28 cellular contexts compared by ENCODE assay signal in the genomic region with DNA sequence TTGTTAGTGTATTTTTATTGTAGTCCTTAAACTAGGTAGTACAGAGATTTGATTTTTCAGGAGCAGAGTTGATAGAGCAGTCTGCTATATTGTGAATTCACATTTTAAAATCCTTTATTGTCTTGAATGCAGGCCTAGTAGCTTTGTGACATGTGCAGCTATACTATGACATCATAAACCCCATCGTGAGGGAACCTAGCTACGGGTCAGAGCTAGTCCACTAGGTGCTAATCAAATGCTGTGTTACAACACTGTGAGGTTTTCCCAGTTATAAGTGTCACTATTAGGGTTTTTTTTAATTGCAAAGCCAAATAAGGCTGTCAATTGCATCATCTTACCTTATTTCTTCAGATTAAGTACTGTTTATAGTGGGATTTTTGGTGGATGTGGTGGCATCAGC. TPM values are rescaled to one million over a fixed set of nuclear protein-coding genes. Genes with fewer than 3 reads are reported as not detected.
A peak's percentile ranks its signal among the peaks of the same experiment; 100 is the strongest.
DNase-seq lines count a peak whose midpoint lies in the region; ATAC-seq, FAIRE-seq and TF ChIP-seq lines count a peak whose summit lies in the region.
"Had no signal": no experiment of that assay in that cellular context is flagged by ENCODE, and none has a peak within 500 bp of the region (broad histone marks: within the 10 kb centered on the region; RNA-seq: fewer than 3 reads in every experiment).

No MANE protein-coding gene starts in this region.

- in situ Hi-C loops in K562 (cut with MboI) = no loop called here

- WGBS in K562 (ENCODE audit: insufficient coverage, low coverage, missing lambda C conversion rate) = 62% methylated on average over 2 of the region's 2 CpGs
- WGBS in neuronal stem cell (ENCODE audit: extremely low coverage in 2 of 2, insufficient read length in 2 of 2, insufficient replicate concordance in 1 of 2), 2 donors = no CpG with 5 or more reads among the region's 2 CpGs

- H3K27ac Mint-ChIP-seq in immature natural killer cell = peak overlapping the region in 5 of 6 donors; percentile 21 to 50 (median 31)
- H3K27ac Mint-ChIP-seq: CD14-positive monocyte had no signal

- H3K27me3 ChIP-seq in K562 (ENCODE audit: control insufficient read depth in 2 of 2, insufficient read depth in 2 of 2, low read length in 2 of 2) (no peaks in the 10 kb centered on the region), dorsolateral prefrontal cortex (no peaks in the 10 kb centered on the region), neuronal stem cell (ENCODE audit: control insufficient read depth in 3 of 3, insufficient read depth in 3 of 3, low read depth in 1 of 3, low read length in 3 of 3) (no peaks in the 10 kb centered on the region)
- H3K27me3 ChIP-seq: BE2C, BLaER1 had no signal

- no peak overlapping the region for H2BK5ac ChIP-seq in neuronal stem cell (ENCODE audit: low read length)

- no peak for TF ChIP-seq EP300 in K562 (IDR thresholded peaks at IDR 0.05; ENCODE audit: low read length)

- no peaks in the 10 kb centered on the region for H3K4me1 ChIP-seq in HEK293 (ENCODE audit: control insufficient read depth, insufficient read depth, low read length)
- no peaks in the 10 kb centered on the region for H3K4me1 ChIP-seq in K562 (replicated peaks in 1 of 2; ENCODE audit: control insufficient read depth in 2 of 2, insufficient read depth in 2 of 2, low read length in 2 of 2)
- H3K4me1 ChIP-seq in neuronal stem cell (ENCODE audit: control insufficient read depth in 2 of 2, insufficient read depth in 1 of 2, low read depth in 1 of 2, low read length in 2 of 2) = no peaks in the 10 kb centered on the region
- H3K4me1 ChIP-seq: BE2C had no signal

- H2AFZ ChIP-seq in K562 (ENCODE audit: low read depth, low read length) = no peak overlapping the region
- H2AFZ ChIP-seq in neuronal stem cell (ENCODE audit: low read length) = no peak overlapping the region

- H3K9me3 Mint-ChIP-seq in immature natural killer cell = no peaks in the 10 kb centered on the region

- CTCF ChIA-PET in HEK293 (lab: Yijun Ruan, JAX) (interaction anchor here (0.7 kb wide), 1 partner anchor 1721 kb away, joined by 3 read pairs; no protein-coding TSS in a partner anchor), K562 (lab: Yijun Ruan, JAX; ENCODE audit: low intra/inter-chr PET ratio) (no interaction called here)

- H3K27ac ChIP-seq in HEK293 (ENCODE audit: extremely low read depth, low read depth, low read length) = no peak overlapping the region
- no peak overlapping the region for H3K27ac ChIP-seq in K562 (ENCODE audit: extremely low read depth, low read depth, low read length)
- no peak overlapping the region for H3K27ac ChIP-seq in dorsolateral prefrontal cortex
- H3K27ac ChIP-seq in neuronal stem cell (replicated peaks; ENCODE audit: low read length) = no peak overlapping the region
- H3K27ac ChIP-seq: BLaER1 had no signal

- DNase-seq in GM12891 (ENCODE audit: insufficient read length, low spot score) = no peak
- no peak for DNase-seq in K562 (ENCODE audit: extremely low read depth in 1 of 4, low spot score in 3 of 4)
- DNase-seq in immature natural killer cell = no peak
- DNase-seq in dorsolateral prefrontal cortex = no peak
- no peak for DNase-seq in ecto neural progenitor cell (ENCODE audit: low spot score)
- DNase-seq in neuronal stem cell (ENCODE audit: low spot score) = no peak
- DNase-seq: 8988T; ACHN; BE2C; C1 segment of cervical spinal cord; CD4-positive, alpha-beta memory T cell; CD4-positive, CD25-positive, alpha-beta regulatory T cell; CD8-positive, alpha-beta memory T cell; COR-L47; DMS 273 treated with DMSO at 0.1 percent for 48 hours; DMS153; DMS53; DMS79; DND-41; EL; GDM1 had no signal

- TF ChIP-seq POLR2A in GM12891 (IDR thresholded peaks at IDR 0.05; ENCODE audit: low read depth, low read length) (no peak), K562 (conservative IDR thresholded peaks at IDR 0.05) (no peak)

- H3K18ac ChIP-seq in neuronal stem cell (ENCODE audit: low read length) = no peak overlapping the region

- H3K4me3 ChIP-seq in HEK293 (ENCODE audit: low read depth, low read length) (no peak overlapping the region), K562 (no peak overlapping the region), dorsolateral prefrontal cortex (no peak overlapping the region), neuronal stem cell (ENCODE audit: low read length in 2 of 2) (no peak overlapping the region)
- H3K4me3 ChIP-seq: BLaER1, GM12878 had no signal

- TF ChIP-seq CTCF in HEK293 (tag by site-specific recombination; IDR thresholded peaks at IDR 0.05) = no peak
- TF ChIP-seq CTCF in K562 (IDR thresholded peaks at IDR 0.05 in 2 of 3, conservative IDR thresholded peaks at IDR 0.05 in 1 of 3; ENCODE audit: insufficient read depth in 2 of 3, low read depth in 1 of 3, low read length in 3 of 3) = no peak
- no peak for TF ChIP-seq CTCF in dorsolateral prefrontal cortex (IDR thresholded peaks at IDR 0.05 in 54 of 56, conservative IDR thresholded peaks at IDR 0.05 in 2 of 56; ENCODE audit: low read depth in 1 of 56, partially characterized antibody in 56 of 56)

- no peaks in the 10 kb centered on the region for H3K79me2 ChIP-seq in K562 (ENCODE audit: control insufficient read depth, insufficient read depth, low read length)

- no peak overlapping the region for H2BK12ac ChIP-seq in neuronal stem cell (ENCODE audit: low read length)

- H3K9me3 ChIP-seq in HEK293 (ENCODE audit: control insufficient read depth, insufficient read depth, low read depth, low read length) (no peaks in the 10 kb centered on the region), K562 (replicated peaks; ENCODE audit: control insufficient read depth, insufficient read depth, low read depth, low read length) (no peaks in the 10 kb centered on the region), neuronal stem cell (replicated peaks in 1 of 2; ENCODE audit: control insufficient read depth in 2 of 2, insufficient read depth in 1 of 2, low read depth in 1 of 2, low read length in 2 of 2) (no peaks in the 10 kb centered on the region)
- H3K9me3 ChIP-seq: BE2C had no signal

- H3K4me3 Mint-ChIP-seq in immature natural killer cell = no peak overlapping the region
- H3K4me3 Mint-ChIP-seq: CD14-positive monocyte; CD4-positive, alpha-beta memory T cell; CD4-positive, CD25-positive, alpha-beta regulatory T cell; CD8-positive, alpha-beta memory T cell had no signal

- H3K36me3 Mint-ChIP-seq in immature natural killer cell = peaks cover 0 to 4% (median 0%) of the 10 kb centered on the region in 3 donors
- H3K36me3 Mint-ChIP-seq: CD14-positive monocyte had no signal

- H4K8ac ChIP-seq in neuronal stem cell (ENCODE audit: low read depth, low read length) = no peak overlapping the region

- H3K79me1 ChIP-seq in neuronal stem cell (ENCODE audit: low read depth, low read length) = no peaks in the 10 kb centered on the region

- H2AK5ac ChIP-seq in neuronal stem cell (ENCODE audit: low read depth, low read length) = no peak overlapping the region

- H2BK120ac ChIP-seq in neuronal stem cell (ENCODE audit: low read depth, low read length) = no peak overlapping the region

- FAIRE-seq in GM12891 (lab: Jason Lieb, UNC) = peak; percentile 63
- FAIRE-seq in K562 (lab: Jason Lieb, UNC) = no peak
- FAIRE-seq: A204.1, GM12878, GM19239 had no signal

- H3K27me3 Mint-ChIP-seq in immature natural killer cell (ENCODE audit: low read depth in 3 of 3) = peaks cover 0 to 1% (median 0%) of the 10 kb centered on the region in 3 donors
- H3K27me3 Mint-ChIP-seq: CD4-positive, alpha-beta memory T cell; CD4-positive, CD25-positive, alpha-beta regulatory T cell; CD8-positive, alpha-beta memory T cell had no signal

- H2BK15ac ChIP-seq in neuronal stem cell (ENCODE audit: low read length) = no peak overlapping the region

- H3K9me1 ChIP-seq in K562 (ENCODE audit: control insufficient read depth, insufficient read depth, low read length) = no peaks in the 10 kb centered on the region

- no peak overlapping the region for H3K14ac ChIP-seq in neuronal stem cell (ENCODE audit: low read length)

- H3K23ac ChIP-seq in neuronal stem cell (ENCODE audit: low read depth, low read length, poor library complexity) = no peak overlapping the region

- no TSS peak for BruUV-seq in K562 (replicated peaks; lab: Mats Ljungman, UMichigan)

- POLR2A ChIA-PET in HEK293 (lab: Yijun Ruan, JAX) = no interaction called here
- POLR2A ChIA-PET in K562 (lab: Yijun Ruan, JAX) = no interaction called here

- H3K9ac ChIP-seq in K562 (ENCODE audit: insufficient read depth in 1 of 2, low read depth in 2 of 2, low read length in 2 of 2) (no peak overlapping the region), neuronal stem cell (ENCODE audit: low read depth, low read length, poor library complexity) (no peak overlapping the region)
- H3K9ac ChIP-seq: BLaER1 had no signal

- H3K4me2 ChIP-seq in K562 (ENCODE audit: insufficient read depth, low read length) (no peak overlapping the region), neuronal stem cell (ENCODE audit: insufficient read depth, low read length, poor library complexity, severe bottlenecking) (no peak overlapping the region)
- H3K4me2 ChIP-seq: BLaER1 had no signal

- no peaks in the 10 kb centered on the region; a peak in 1 of 3 replicates for H3K36me3 ChIP-seq in HEK293 (ENCODE audit: control insufficient read depth in 2 of 2, insufficient read depth in 1 of 2, low read length in 2 of 2)
- H3K36me3 ChIP-seq in K562 (ENCODE audit: control insufficient read depth, insufficient read depth, low read length) = no peaks in the 10 kb centered on the region
- no peaks in the 10 kb centered on the region for H3K36me3 ChIP-seq in neuronal stem cell (replicated peaks in 1 of 2; ENCODE audit: control insufficient read depth in 2 of 2, insufficient read depth in 2 of 2, low read length in 2 of 2)
- H3K36me3 ChIP-seq: BE2C, BLaER1 had no signal

- no peak for TF ChIP-seq RAD21 in K562 (CRISPR knock-in tag; conservative IDR thresholded peaks at IDR 0.05 in 1 of 2, IDR thresholded peaks at IDR 0.05 in 1 of 2)

- intact Hi-C loops in K562 (cut with micrococcal nuclease) = no loop called here
- intact Hi-C loops in dorsolateral prefrontal cortex (cut with DNase I) = no loop called here

- peaks cover 0 to 2% of the 10 kb centered on the region in 2 donors for H3K4me1 Mint-ChIP-seq in immature natural killer cell
- H3K4me1 Mint-ChIP-seq: CD4-positive, alpha-beta memory T cell; CD8-positive, alpha-beta memory T cell had no signal

- no peak overlapping the region for H3K4ac ChIP-seq in neuronal stem cell (ENCODE audit: low read length)

- H4K20me1 ChIP-seq in K562 (replicated peaks; ENCODE audit: control insufficient read depth, insufficient read depth, low read length) = no peaks in the 10 kb centered on the region
- H4K20me1 ChIP-seq: BLaER1 had no signal

- ATAC-seq in K562 = no peak
- ATAC-seq in HG03432 (IDR thresholded peaks at IDR 0.05; ENCODE audit: unreplicated experiment) = no peak
- ATAC-seq: GM12878 had no signal

- H4K91ac ChIP-seq in neuronal stem cell (ENCODE audit: low read depth, low read length, poor library complexity) = no peak overlapping the region

RNA-seq across cellular contexts. Expression of a gene that starts 40.7 kb away (rescaled TPM):
- 57.6 TPM for polyA plus RNA-seq in GM12891 (2012; ENCODE audit: low read depth, missing spikeins)
- total RNA-seq in K562 (2011; cell fraction: chromatin; rRNA removed; ENCODE audit: low replicate concordance) = 17.8 and 46.7 TPM in 2 replicates
- total RNA-seq in K562 (2011; cell fraction: nucleolus; rRNA removed) = 15.3 and 16.1 TPM in 2 replicates
- 22.4 and 38.3 TPM in 2 replicates for total RNA-seq in K562 (2011; cell fraction: nucleoplasm; rRNA removed)
- total RNA-seq in K562 (2014; rRNA removed) (46.6 and 50.7 TPM in 2 replicates), K562 (2014; rRNA removed; fragmentation: Illumina TruSeq; extraction: Trizol) (50.4 and 59.9 TPM in 2 replicates), K562 (2015; rRNA removed; fragmentation: Illumina TruSeq; extraction: Trizol) (38.6 and 39.1 TPM in 2 replicates), K562 (2021) (43.7 and 46.4 TPM in 2 replicates), dorsolateral prefrontal cortex (10 to 100 TPM; 20.4 to 57.0 (median 37.2) TPM)
- polyA plus RNA-seq in K562 (2011; rRNA removed) (51.7 and 70.2 TPM in 2 replicates), K562 (2014; fragmentation: Illumina TruSeq; extraction: Trizol) (44.2 and 51.3 TPM in 2 replicates), K562 (2014; fragmentation: Nextera tagmentation; extraction: Ambion mirVana) (10 to 100 TPM; 47.0 to 48.3 TPM), K562 (2014; rRNA removed) (63.0 and 69.4 TPM in 2 replicates), immature natural killer cell (10 to 100 TPM; 51.4 to 84.0 (median 59.1) TPM)
- polyA plus RNA-seq in K562 (2011; cell fraction: cytosol; rRNA removed) = 37.7 and 43.8 TPM in 2 replicates
- polyA plus RNA-seq in K562 (2011; cell fraction: nucleus; rRNA removed) = 16.7 and 18.8 TPM in 2 replicates
- 51.9 and 60.3 TPM in 2 replicates for polyA plus RNA-seq in K562 (2012)
- polyA minus RNA-seq in K562 (2011; rRNA and poly(A)+ RNA removed) = 37.0 and 37.8 TPM in 2 replicates
- 13.2 and 13.5 TPM in 2 replicates for polyA minus RNA-seq in K562 (2011; cell fraction: cytosol; rRNA and poly(A)+ RNA removed)
- polyA minus RNA-seq in K562 (2011; cell fraction: nucleus; rRNA and poly(A)+ RNA removed) = 11.7 and 14.1 TPM in 2 replicates
- 53.1 TPM for polyA plus RNA-seq in neuronal stem cell (2013, experiment 1 of 2)
- 53.6 TPM for polyA plus RNA-seq in neuronal stem cell (2013, experiment 2 of 2)
